ENCODE assay signal across 20 cellular contexts in genomic region chr7:77740257-77740656, GRCh38. TPM values are rescaled to one million over a fixed set of nuclear protein-coding genes. Genes with fewer than 3 reads are reported as not detected.
A peak's percentile ranks its signal among the peaks of the same experiment; 100 is the strongest.
DNase-seq lines count a peak whose midpoint lies in the region; ATAC-seq, FAIRE-seq and TF ChIP-seq lines count a peak whose summit lies in the region.
"Had no signal": no experiment of that assay in that cellular context is flagged by ENCODE, and none has a peak within 500 bp of the region (broad histone marks: within the 10 kb centered on the region; RNA-seq: fewer than 3 reads in every experiment).

No MANE protein-coding gene starts in this region.

- no peak for TF ChIP-seq CTCF in HepG2 (CRISPR knock-in tag; IDR thresholded peaks at IDR 0.05)

- H2AFZ ChIP-seq in HepG2 (ENCODE audit: low read length): no peak overlapping the region
- H2AFZ ChIP-seq: GM23338 had no signal

- TF ChIP-seq EP300 in HepG2 (IDR thresholded peaks at IDR 0.05; ENCODE audit: low read depth in 2 of 2, low read length in 2 of 2) (no peak), HepG2 (CRISPR knock-in tag; IDR thresholded peaks at IDR 0.05; ENCODE audit: borderline replicate concordance) (no peak)

- H3K4me1 ChIP-seq in CD4-positive, CD25-positive, alpha-beta regulatory T cell (ENCODE audit: control insufficient read depth, insufficient read depth, low read length, poor library complexity, severe bottlenecking): no peaks in the 10 kb centered on the region
- H3K4me1 ChIP-seq in HepG2 (ENCODE audit: insufficient read depth, low read length): peaks cover 25% of the 10 kb centered on the region

- in situ Hi-C loops in HepG2 (cut with HindIII; ENCODE audit: extremely low pct_ligation_motif_present, low pct_unique_long_range_greater_than_20kb): no loop called here

- intact Hi-C loops in HepG2 (cut with micrococcal nuclease; ENCODE audit: unreplicated experiment): no loop called here

- DNase-seq in CD4-positive, CD25-positive, alpha-beta regulatory T cell: no peak
- DNase-seq in T-helper 17 cell: no peak
- DNase-seq in HepG2 (ENCODE audit: low spot score): no peak
- no peak for DNase-seq in stimulated activated effector memory CD8-positive, alpha-beta T cell treated with anti-CD3 and anti-CD28 coated beads, Interleukin-12 subunit alpha, Interleukin-12 subunit beta, amount 100 ng/mL, for 72 hours (ENCODE audit: low spot score in 2 of 2)
- DNase-seq in activated CD8-positive, alpha-beta memory T cell treated with anti-CD3 and anti-CD28 coated beads, Interleukin-2, amount 50 U/mL, for 4 hours: no peak
- DNase-seq: HFFc6, NCI-H1048, NCI-H1417, NCI-H1694, NCI-H2029 treated with DMSO at 0.1 percent for 48 hours, NCI-H2227 treated with DMSO at 0.1 percent for 48 hours, NCI-H526 treated with DMSO at 0.1 percent for 48 hours, SHP77 had no signal

- no peak overlapping the region for H3K4me3 Mint-ChIP-seq in CD4-positive, CD25-positive, alpha-beta regulatory T cell
- H3K4me3 Mint-ChIP-seq in T-helper 17 cell: no peak overlapping the region
- H3K4me3 Mint-ChIP-seq in stimulated activated effector memory CD8-positive, alpha-beta T cell treated with anti-CD3 and anti-CD28 coated beads, Interleukin-12 subunit alpha, Interleukin-12 subunit beta, amount 100 ng/mL, for 72 hours: no peak overlapping the region
- H3K4me3 Mint-ChIP-seq: GM23338, HFFc6 had no signal

- CTCF ChIA-PET in HepG2 (lab: Yijun Ruan, JAX; ENCODE audit: low intra/inter-chr PET ratio, low total read pairs): no interaction called here

- WGBS in HepG2 (ENCODE audit: low lambda C conversion rate): 27% methylated on average over 1 of the region's 1 CpG

- no peak overlapping the region for H3K27ac ChIP-seq in CD4-positive, CD25-positive, alpha-beta regulatory T cell (ENCODE audit: insufficient read depth, low read length, poor library complexity, severe bottlenecking)
- peak overlapping the region; percentile 7 for H3K27ac ChIP-seq in HepG2 (ENCODE audit: extremely low read length, insufficient read depth, low read length)
- H3K27ac ChIP-seq: RWPE1 had no signal

- peaks cover 18 to 26% (median 20%) of the 10 kb centered on the region in 4 donors for H3K4me1 Mint-ChIP-seq in CD4-positive, CD25-positive, alpha-beta regulatory T cell
- peaks cover 9% of the 10 kb centered on the region for H3K4me1 Mint-ChIP-seq in T-helper 17 cell
- H3K4me1 Mint-ChIP-seq in stimulated activated effector memory CD8-positive, alpha-beta T cell treated with anti-CD3 and anti-CD28 coated beads, Interleukin-12 subunit alpha, Interleukin-12 subunit beta, amount 100 ng/mL, for 72 hours: no peaks in the 10 kb centered on the region
- H3K4me1 Mint-ChIP-seq: GM23338 had no signal

- FAIRE-seq in HepG2 (lab: Jason Lieb, UNC): no peak
- FAIRE-seq: D721Med had no signal

- no peaks in the 10 kb centered on the region for H3K27me3 Mint-ChIP-seq in CD4-positive, CD25-positive, alpha-beta regulatory T cell
- H3K27me3 Mint-ChIP-seq in T-helper 17 cell: no peaks in the 10 kb centered on the region

- H3K36me3 ChIP-seq in CD4-positive, CD25-positive, alpha-beta regulatory T cell (ENCODE audit: control insufficient read depth, insufficient read depth, low read length): peaks cover 27% of the 10 kb centered on the region
- peaks cover 4 to 9% of the 10 kb centered on the region in 2 experiments; a peak in 4 of 5 replicates for H3K36me3 ChIP-seq in HepG2 (replicated peaks in 1 of 2; ENCODE audit: control insufficient read depth in 1 of 2, insufficient read depth in 2 of 2, low read length in 2 of 2)

- peaks cover 32% of the 10 kb centered on the region for H3K36me3 Mint-ChIP-seq in CD4-positive, CD25-positive, alpha-beta regulatory T cell
- peaks cover 4% of the 10 kb centered on the region for H3K36me3 Mint-ChIP-seq in T-helper 17 cell (ENCODE audit: low read depth)
- H3K36me3 Mint-ChIP-seq in stimulated activated effector memory CD8-positive, alpha-beta T cell treated with anti-CD3 and anti-CD28 coated beads, Interleukin-12 subunit alpha, Interleukin-12 subunit beta, amount 100 ng/mL, for 72 hours: peaks cover 59% of the 10 kb centered on the region

- TF ChIP-seq RAD21 in HepG2 (CRISPR knock-in tag; IDR thresholded peaks at IDR 0.05): no peak

- no peak for ATAC-seq in CD4-positive, CD25-positive, alpha-beta regulatory T cell (ENCODE audit: low read depth in 2 of 2)
- ATAC-seq in T-helper 17 cell (no peak), HepG2 (no peak; the same call in 2 of the 3 replicates), HG02870 (IDR thresholded peaks at IDR 0.05; ENCODE audit: unreplicated experiment) (no peak), GM21717 (IDR thresholded peaks at IDR 0.05; ENCODE audit: unreplicated experiment) (no peak)
- ATAC-seq in stimulated activated effector memory CD8-positive, alpha-beta T cell treated with anti-CD3 and anti-CD28 coated beads, Interleukin-12 subunit alpha, Interleukin-12 subunit beta, amount 100 ng/mL, for 72 hours: no peak
- ATAC-seq: GM23338, Panc1 had no signal

- POLR2A ChIA-PET in HepG2 (lab: Yijun Ruan, JAX): interaction anchor here (1.0 kb wide), 1 partner anchor 44 kb away, joined by 3 read pairs; no protein-coding TSS in a partner anchor

- H3K4me3 ChIP-seq in CD4-positive, CD25-positive, alpha-beta regulatory T cell (ENCODE audit: low read depth, low read length): no peak overlapping the region
- no peak overlapping the region for H3K4me3 ChIP-seq in HepG2 (replicated peaks in 1 of 3; ENCODE audit: insufficient read depth in 1 of 3, low read depth in 2 of 3, low read length in 3 of 3)
- H3K4me3 ChIP-seq: GM23338, HAP-1 had no signal

- TF ChIP-seq POLR2A in HepG2 (IDR thresholded peaks at IDR 0.05; ENCODE audit: insufficient read depth in 1 of 2, low read depth in 2 of 2, low read length in 2 of 2): no peak

- peaks cover 7% of the 10 kb centered on the region for H3K79me2 ChIP-seq in HepG2 (ENCODE audit: insufficient read depth, low read length)

- peaks cover 4% of the 10 kb centered on the region; the same call in 1 of the 2 replicates for H4K20me1 ChIP-seq in HepG2 (ENCODE audit: insufficient read depth, low read length)

- H3K27ac Mint-ChIP-seq in CD4-positive, CD25-positive, alpha-beta regulatory T cell: peak overlapping the region in 2 of 3 donors; percentile 36 to 45
- peak overlapping the region; percentile 47 for H3K27ac Mint-ChIP-seq in T-helper 17 cell
- H3K27ac Mint-ChIP-seq in stimulated activated effector memory CD8-positive, alpha-beta T cell treated with anti-CD3 and anti-CD28 coated beads, Interleukin-12 subunit alpha, Interleukin-12 subunit beta, amount 100 ng/mL, for 72 hours: peak overlapping the region; percentile 9

- no peaks in the 10 kb centered on the region for H3K27me3 ChIP-seq in CD4-positive, CD25-positive, alpha-beta regulatory T cell (ENCODE audit: control insufficient read depth, insufficient read depth, low read length)
- H3K27me3 ChIP-seq in HepG2 (ENCODE audit: control insufficient read depth in 1 of 2, insufficient read depth in 2 of 2, low read length in 2 of 2): no peaks in the 10 kb centered on the region

- no peaks in the 10 kb centered on the region for H3K9me3 Mint-ChIP-seq in CD4-positive, CD25-positive, alpha-beta regulatory T cell
- H3K9me3 Mint-ChIP-seq in stimulated activated effector memory CD8-positive, alpha-beta T cell treated with anti-CD3 and anti-CD28 coated beads, Interleukin-12 subunit alpha, Interleukin-12 subunit beta, amount 100 ng/mL, for 72 hours: no peaks in the 10 kb centered on the region
- H3K9me3 Mint-ChIP-seq: GM23338, HFFc6 had no signal

- BruUV-seq in HepG2 (replicated peaks; lab: Mats Ljungman, UMichigan): TSS peak; percentile 40

- H3K9me3 ChIP-seq in CD4-positive, CD25-positive, alpha-beta regulatory T cell (ENCODE audit: control insufficient read depth in 2 of 2, low read length in 2 of 2): no peaks in the 10 kb centered on the region
- H3K9me3 ChIP-seq in T-helper 17 cell (ENCODE audit: control insufficient read depth, low read length, poor library complexity, severe bottlenecking): no peaks in the 10 kb centered on the region
- H3K9me3 ChIP-seq in HepG2 (ENCODE audit: low read length): no peaks in the 10 kb centered on the region
- H3K9me3 ChIP-seq: HAP-1 had no signal

- H3K9ac ChIP-seq in HepG2 (ENCODE audit: insufficient read depth, low read depth, low read length): no peak overlapping the region

- no peak overlapping the region for H3K4me2 ChIP-seq in HepG2 (ENCODE audit: low read depth, low read length)
- H3K4me2 ChIP-seq: GM23338 had no signal

RNA-seq across cellular contexts. Expression of gene RSBN1L, which starts 44.0 kb away (rescaled TPM):
- total RNA-seq in CD4-positive, CD25-positive, alpha-beta regulatory T cell: 31.8 TPM
- 1 to 10 TPM; 7.3 to 9.8 (median 8.0) TPM for polyA plus RNA-seq in CD4-positive, CD25-positive, alpha-beta regulatory T cell
- total RNA-seq in T-helper 17 cell: 10 to 100 TPM; 19.6 to 20.6 TPM
- total RNA-seq in HepG2 (2016; rRNA removed; fragmentation: Illumina TruSeq; extraction: Trizol): 21.3 and 25.9 TPM in 2 replicates
- 15.6 and 19.7 TPM in 2 replicates for total RNA-seq in HepG2 (2016; cell fraction: cytosol; rRNA removed; fragmentation: Illumina TruSeq; extraction: Trizol; ENCODE audit: low read depth)
- 18.9 and 19.6 TPM in 2 replicates for total RNA-seq in HepG2 (2016; cell fraction: insoluble cytoplasmic fraction; rRNA removed; fragmentation: Illumina TruSeq; extraction: Trizol)
- 10.7 and 11.3 TPM in 2 replicates for total RNA-seq in HepG2 (2016; cell fraction: membrane; rRNA removed; fragmentation: Illumina TruSeq; extraction: Trizol)
- 13.9 and 15.9 TPM in 2 replicates for total RNA-seq in HepG2 (2016; cell fraction: nucleus; rRNA removed; fragmentation: Illumina TruSeq; extraction: Trizol)
- 7.7 and 7.9 TPM in 2 replicates for polyA plus RNA-seq in HepG2 (2011; rRNA removed)
- polyA plus RNA-seq in HepG2 (2011; cell fraction: cytosol; rRNA removed): 3.0 and 4.2 TPM in 2 replicates
- 5.1 and 6.1 TPM in 2 replicates for polyA plus RNA-seq in HepG2 (2011; cell fraction: nucleus; rRNA removed)
- 11.0 and 12.9 TPM in 2 replicates for polyA plus RNA-seq in HepG2 (2012)
- 0.66 and 0.77 TPM in 2 replicates for polyA plus RNA-seq in HepG2 (2016; cell fraction: cytosol; fragmentation: Illumina TruSeq; extraction: Trizol; ENCODE audit: low read depth)
- 12.8 and 15.4 TPM in 2 replicates for polyA plus RNA-seq in HepG2 (2016; cell fraction: insoluble cytoplasmic fraction; fragmentation: Illumina TruSeq; extraction: Trizol; ENCODE audit: low read depth)
- polyA plus RNA-seq in HepG2 (2016; cell fraction: membrane; fragmentation: Illumina TruSeq; extraction: Trizol; ENCODE audit: low read depth): 1.9 TPM in 2 replicates
- polyA plus RNA-seq in HepG2 (2016; cell fraction: nucleus; fragmentation: Illumina TruSeq; extraction: Trizol; ENCODE audit: insufficient read depth, low read depth): 16.3 and 17.5 TPM in 2 replicates
- 7.7 and 8.4 TPM in 2 replicates for polyA minus RNA-seq in HepG2 (2011; rRNA and poly(A)+ RNA removed; ENCODE audit: low replicate concordance)
- 14.1 and 20.3 TPM in 2 replicates for polyA minus RNA-seq in HepG2 (2011; cell fraction: cytosol; rRNA and poly(A)+ RNA removed)
- polyA minus RNA-seq in HepG2 (2011; cell fraction: nucleus; rRNA and poly(A)+ RNA removed): 18.3 and 23.4 TPM in 2 replicates

RNA-seq across cellular contexts. Expression of gene TMEM60, which starts 58.0 kb away (rescaled TPM):
- total RNA-seq in CD4-positive, CD25-positive, alpha-beta regulatory T cell: 5.2 TPM
- polyA plus RNA-seq in CD4-positive, CD25-positive, alpha-beta regulatory T cell: 10 to 100 TPM; 32.3 to 76.0 (median 55.9) TPM
- total RNA-seq in T-helper 17 cell (1 to 10 TPM; 5.0 to 6.3 TPM), HepG2 (2016; rRNA removed; fragmentation: Illumina TruSeq; extraction: Trizol) (25.6 and 26.9 TPM in 2 replicates)
- total RNA-seq in HepG2 (2016; cell fraction: cytosol; rRNA removed; fragmentation: Illumina TruSeq; extraction: Trizol; ENCODE audit: low read depth): 17.9 and 19.9 TPM in 2 replicates
- 26.6 and 27.6 TPM in 2 replicates for total RNA-seq in HepG2 (2016; cell fraction: insoluble cytoplasmic fraction; rRNA removed; fragmentation: Illumina TruSeq; extraction: Trizol)
- total RNA-seq in HepG2 (2016; cell fraction: membrane; rRNA removed; fragmentation: Illumina TruSeq; extraction: Trizol): 31.1 and 33.1 TPM in 2 replicates
- total RNA-seq in HepG2 (2016; cell fraction: nucleus; rRNA removed; fragmentation: Illumina TruSeq; extraction: Trizol): 15.4 and 16.4 TPM in 2 replicates
- 20.8 and 27.7 TPM in 2 replicates for polyA plus RNA-seq in HepG2 (2011; rRNA removed)
- polyA plus RNA-seq in HepG2 (2011; cell fraction: cytosol; rRNA removed): 12.3 and 20.7 TPM in 2 replicates
- 3.3 and 4.4 TPM in 2 replicates for polyA plus RNA-seq in HepG2 (2011; cell fraction: nucleus; rRNA removed)
- 20.8 and 25.5 TPM in 2 replicates for polyA plus RNA-seq in HepG2 (2012)
- 18.6 and 27.4 TPM in 2 replicates for polyA plus RNA-seq in HepG2 (2016; cell fraction: cytosol; fragmentation: Illumina TruSeq; extraction: Trizol; ENCODE audit: low read depth)
- polyA plus RNA-seq in HepG2 (2016; cell fraction: insoluble cytoplasmic fraction; fragmentation: Illumina TruSeq; extraction: Trizol; ENCODE audit: low read depth): 32.4 and 33.8 TPM in 2 replicates
- 30.4 and 37.5 TPM in 2 replicates for polyA plus RNA-seq in HepG2 (2016; cell fraction: membrane; fragmentation: Illumina TruSeq; extraction: Trizol; ENCODE audit: low read depth)
- polyA plus RNA-seq in HepG2 (2016; cell fraction: nucleus; fragmentation: Illumina TruSeq; extraction: Trizol; ENCODE audit: insufficient read depth, low read depth): 23.7 and 24.2 TPM in 2 replicates
- 6.9 and 8.6 TPM in 2 replicates for polyA minus RNA-seq in HepG2 (2011; rRNA and poly(A)+ RNA removed; ENCODE audit: low replicate concordance)
- polyA minus RNA-seq in HepG2 (2011; cell fraction: cytosol; rRNA and poly(A)+ RNA removed): 5.4 and 6.6 TPM in 2 replicates
- 3.6 and 5.1 TPM in 2 replicates for polyA minus RNA-seq in HepG2 (2011; cell fraction: nucleus; rRNA and poly(A)+ RNA removed)

RNA-seq across cellular contexts. Expression of gene PHTF2, which starts 58.3 kb away (rescaled TPM):
- total RNA-seq in CD4-positive, CD25-positive, alpha-beta regulatory T cell: 77.9 TPM
- 10 to 100 TPM; 25.0 to 32.3 (median 28.7) TPM for polyA plus RNA-seq in CD4-positive, CD25-positive, alpha-beta regulatory T cell
- total RNA-seq in T-helper 17 cell (10 to 100 TPM; 68.1 to 69.9 TPM), HepG2 (2016; rRNA removed; fragmentation: Illumina TruSeq; extraction: Trizol) (9.2 and 10.2 TPM in 2 replicates)
- total RNA-seq in HepG2 (2016; cell fraction: cytosol; rRNA removed; fragmentation: Illumina TruSeq; extraction: Trizol; ENCODE audit: low read depth): 1.7 and 2.2 TPM in 2 replicates
- total RNA-seq in HepG2 (2016; cell fraction: insoluble cytoplasmic fraction; rRNA removed; fragmentation: Illumina TruSeq; extraction: Trizol): 7.8 and 9.8 TPM in 2 replicates
- total RNA-seq in HepG2 (2016; cell fraction: membrane; rRNA removed; fragmentation: Illumina TruSeq; extraction: Trizol): 6.1 and 6.8 TPM in 2 replicates
- total RNA-seq in HepG2 (2016; cell fraction: nucleus; rRNA removed; fragmentation: Illumina TruSeq; extraction: Trizol): 13.9 and 15.6 TPM in 2 replicates
- 4.3 and 7.4 TPM in 2 replicates for polyA plus RNA-seq in HepG2 (2011; rRNA removed)
- 2.8 and 3.6 TPM in 2 replicates for polyA plus RNA-seq in HepG2 (2011; cell fraction: cytosol; rRNA removed)
- 2.2 and 3.6 TPM in 2 replicates for polyA plus RNA-seq in HepG2 (2011; cell fraction: nucleus; rRNA removed)
- polyA plus RNA-seq in HepG2 (2012): 4.2 and 5.9 TPM in 2 replicates
- 1.4 and 1.7 TPM in 2 replicates for polyA plus RNA-seq in HepG2 (2016; cell fraction: cytosol; fragmentation: Illumina TruSeq; extraction: Trizol; ENCODE audit: low read depth)
- 4.1 and 4.6 TPM in 2 replicates for polyA plus RNA-seq in HepG2 (2016; cell fraction: insoluble cytoplasmic fraction; fragmentation: Illumina TruSeq; extraction: Trizol; ENCODE audit: low read depth)
- polyA plus RNA-seq in HepG2 (2016; cell fraction: membrane; fragmentation: Illumina TruSeq; extraction: Trizol; ENCODE audit: low read depth): 2.7 TPM in 2 replicates
- polyA plus RNA-seq in HepG2 (2016; cell fraction: nucleus; fragmentation: Illumina TruSeq; extraction: Trizol; ENCODE audit: insufficient read depth, low read depth): 12.9 and 13.8 TPM in 2 replicates
- 5.8 and 9.3 TPM in 2 replicates for polyA minus RNA-seq in HepG2 (2011; rRNA and poly(A)+ RNA removed; ENCODE audit: low replicate concordance)
- polyA minus RNA-seq in HepG2 (2011; cell fraction: cytosol; rRNA and poly(A)+ RNA removed): 6.3 and 7.1 TPM in 2 replicates
- 16.0 and 16.5 TPM in 2 replicates for polyA minus RNA-seq in HepG2 (2011; cell fraction: nucleus; rRNA and poly(A)+ RNA removed)
